Comparison of ENCODE assay signal across 11 cellular contexts in genomic region chr1:65744731-65745130, GRCh38.
"Had no signal": no experiment of that assay in that cellular context is flagged by ENCODE, and none has a peak within 500 bp of the region (broad histone marks: within the 10 kb centered on the region; RNA-seq: fewer than 3 reads in every experiment).

No MANE protein-coding gene starts in this region.

- H2AFZ ChIP-seq: GM23248, GM23338 had no signal

- H3K27ac ChIP-seq: GM23248 had no signal

- H3K4me3 ChIP-seq: GM23248, GM23338, HAP-1 had no signal

- H3K9ac ChIP-seq: GM23248 had no signal

- H3K4me1 ChIP-seq: HAP-1 had no signal

- DNase-seq: GM23248, GOT3, H7, H9, HCEC 1CT, HFFc6 had no signal

- H3K4me2 ChIP-seq: GM23338 had no signal

- H3K36me3 ChIP-seq: HAP-1 had no signal

- ATAC-seq: GM23338, HCT116 had no signal

- FAIRE-seq: H1, H54 had no signal

- H3K9me3 ChIP-seq: HAP-1 had no signal
